Comparison of ENCODE assay signal across 13 cellular contexts in the genomic region with DNA sequence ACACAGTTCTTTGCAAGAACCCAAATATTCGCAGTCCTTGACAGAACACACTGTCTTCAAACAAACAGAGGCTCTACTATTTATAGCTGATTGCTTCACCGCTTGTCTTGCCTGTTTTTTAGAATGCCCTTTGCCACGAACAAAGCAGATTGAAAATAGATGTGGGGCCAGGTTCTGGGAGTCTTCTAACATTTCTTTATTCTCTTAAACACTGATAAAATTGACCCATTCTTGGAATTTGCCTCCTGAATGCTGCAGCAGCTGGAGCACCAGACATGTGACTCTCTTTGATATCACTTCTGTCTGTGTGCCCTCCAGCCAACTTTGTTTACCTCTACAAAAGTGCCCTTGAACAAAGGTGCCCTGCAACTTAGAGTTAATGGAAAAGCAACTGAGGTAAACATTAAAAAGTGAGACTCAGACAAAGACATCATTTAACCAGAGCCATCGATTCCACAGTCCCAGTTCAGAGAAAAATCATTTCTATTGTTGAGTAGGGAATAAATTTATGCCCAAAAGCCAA.
A peak's percentile ranks its signal among the peaks of the same experiment; 100 is the strongest.
DNase-seq lines count a peak whose midpoint lies in the region; ATAC-seq and TF ChIP-seq lines count a peak whose summit lies in the region.
"Had no signal": no experiment of that assay in that cellular context is flagged by ENCODE, and none has a peak within 500 bp of the region (broad histone marks: within the 10 kb centered on the region; RNA-seq: fewer than 3 reads in every experiment).

No MANE protein-coding gene starts in this region.

- 69% methylated on average over 3 of the region's 4 CpGs for WGBS in HUES64

- H3K79me2 ChIP-seq in OCI-LY3 (ENCODE audit: low read length) (no peaks in the 10 kb centered on the region), osteoblast (ENCODE audit: insufficient read depth, low read length) (no peaks in the 10 kb centered on the region)

- H3K4me2 ChIP-seq in OCI-LY3 (ENCODE audit: low read length) (0 out of 2 replicates have a peak overlapping the region, but pooled peaks have one; percentile 9), osteoblast (ENCODE audit: insufficient read depth, low read length) (no peak overlapping the region)

- no peak for DNase-seq in left ventricle myocardium inferior
- no peak for DNase-seq in osteoblast (ENCODE audit: insufficient read length, low spot score, missing footprints)
- no peak for DNase-seq in colonic mucosa
- DNase-seq in RKO (ENCODE audit: low spot score), result no peak
- DNase-seq: activated CD4-positive, alpha-beta T cell treated with anti-CD3 and anti-CD28 coated beads, Interleukin-2, amount 50 U/mL, for 4 hours; gastrocnemius medialis; NCI-H526; T-cell had no signal

- intact Hi-C loops in left ventricle myocardium inferior (cut with micrococcal nuclease), result no loop called here
- intact Hi-C loops in colonic mucosa (cut with DNase I), result no loop called here

- H3K27me3 ChIP-seq in HUES64 (ENCODE audit: insufficient read depth, low read length) (no peaks in the 10 kb centered on the region), OCI-LY3 (ENCODE audit: low read depth, low read length) (0 out of 2 replicates have a peak, but pooled peaks cover 3% of the 10 kb centered on the region), left ventricle myocardium inferior (ENCODE audit: low read depth) (no peaks in the 10 kb centered on the region), osteoblast (ENCODE audit: insufficient read depth, low read length) (peaks cover 4% of the 10 kb centered on the region), colonic mucosa (no peaks in the 10 kb centered on the region)
- H3K27me3 ChIP-seq: gastrocnemius medialis had no signal

- H3K4me3 ChIP-seq in HUES64 (ENCODE audit: low read length) (no peak overlapping the region), OCI-LY3 (ENCODE audit: low read length) (no peak overlapping the region), left ventricle myocardium inferior (no peak overlapping the region), osteoblast (ENCODE audit: insufficient read depth, low read length) (no peak overlapping the region), colonic mucosa (no peak overlapping the region)
- H3K4me3 ChIP-seq: gastrocnemius medialis had no signal

- 0 out of 2 replicates have a peak overlapping the region, but pooled peaks have one; percentile 5 for H3K27ac ChIP-seq in HUES64 (ENCODE audit: low read depth, low read length)
- no peak overlapping the region for H3K27ac ChIP-seq in OCI-LY3 (ENCODE audit: low read length)
- H3K27ac ChIP-seq in left ventricle myocardium inferior (replicated peaks), result peak overlapping the region; percentile 28
- no peak overlapping the region for H3K27ac ChIP-seq in osteoblast (ENCODE audit: low read depth, low read length)
- H3K27ac ChIP-seq in colonic mucosa, result no peak overlapping the region
- H3K27ac ChIP-seq: gastrocnemius medialis had no signal

- H3K36me3 ChIP-seq in HUES64 (ENCODE audit: insufficient read depth, low read length) (no peaks in the 10 kb centered on the region), OCI-LY3 (replicated peaks; ENCODE audit: low read depth, low read length) (no peaks in the 10 kb centered on the region), left ventricle myocardium inferior (no peaks in the 10 kb centered on the region), osteoblast (ENCODE audit: insufficient read depth, low read length) (no peaks in the 10 kb centered on the region), colonic mucosa (no peaks in the 10 kb centered on the region)
- H3K36me3 ChIP-seq: gastrocnemius medialis had no signal

- H3K4me1 ChIP-seq in HUES64 (ENCODE audit: insufficient read depth, low read length), result peaks cover 48% of the 10 kb centered on the region
- peaks cover 16% of the 10 kb centered on the region for H3K4me1 ChIP-seq in OCI-LY3 (ENCODE audit: low read length)
- peaks cover 25% of the 10 kb centered on the region for H3K4me1 ChIP-seq in left ventricle myocardium inferior
- peaks cover 3% of the 10 kb centered on the region for H3K4me1 ChIP-seq in osteoblast (ENCODE audit: insufficient read depth, low read length)
- H3K4me1 ChIP-seq in colonic mucosa, result no peaks in the 10 kb centered on the region

- H2AFZ ChIP-seq in OCI-LY3 (ENCODE audit: low read depth, low read length) (peak overlapping the region; percentile 50), osteoblast (ENCODE audit: low read length) (peak overlapping the region; percentile 6)

- H3K9me3 ChIP-seq in HUES64 (ENCODE audit: insufficient read depth, low read depth, low read length), result no peaks in the 10 kb centered on the region
- H3K9me3 ChIP-seq in OCI-LY3 (ENCODE audit: insufficient read depth, low read length), result no peaks in the 10 kb centered on the region
- H3K9me3 ChIP-seq in left ventricle myocardium inferior (replicated peaks), result no peaks in the 10 kb centered on the region
- H3K9me3 ChIP-seq in osteoblast (ENCODE audit: low read depth, low read length), result no peaks in the 10 kb centered on the region
- no peaks in the 10 kb centered on the region for H3K9me3 ChIP-seq in colonic mucosa
- H3K9me3 ChIP-seq: gastrocnemius medialis had no signal

- H3K9ac ChIP-seq in HUES64 (ENCODE audit: low read depth, low read length) (no peak overlapping the region), OCI-LY3 (ENCODE audit: low read length) (no peak overlapping the region), colonic mucosa (ENCODE audit: low read depth in 2 of 2, low read length in 2 of 2) (no peak overlapping the region)

- H4K20me1 ChIP-seq in OCI-LY3 (ENCODE audit: insufficient read depth, low read length) (no peaks in the 10 kb centered on the region), osteoblast (ENCODE audit: insufficient read depth, low read length) (no peaks in the 10 kb centered on the region)

- no peak for TF ChIP-seq CTCF in OCI-LY3 (IDR thresholded peaks at IDR 0.05; ENCODE audit: low read depth, low read length)
- TF ChIP-seq CTCF in left ventricle myocardium inferior (IDR thresholded peaks at IDR 0.05; ENCODE audit: borderline replicate concordance), result no peak
- no peak for TF ChIP-seq CTCF in osteoblast (IDR thresholded peaks at IDR 0.05; ENCODE audit: extremely low read depth, low read depth, low read length)
- no peak for TF ChIP-seq CTCF in colonic mucosa (IDR thresholded peaks at IDR 0.05)

- ATAC-seq in GM21529 (IDR thresholded peaks at IDR 0.05; ENCODE audit: unreplicated experiment), result no peak
- ATAC-seq in GM18909 (IDR thresholded peaks at IDR 0.05; ENCODE audit: poor library complexity, unreplicated experiment), result no peak
- ATAC-seq: gastrocnemius medialis, HCT116, T-cell had no signal

Comparison
In these comparisons a context has a peak if more than half of its experiments do, and no peak if none do; other contexts are left out.
1. H3K27ac ChIP-seq: peak in HUES64 (single experiment) and left ventricle myocardium inferior (single experiment); none in OCI-LY3 (single experiment), osteoblast (single experiment) and colonic mucosa (single experiment).